ENCODE assay signal across 11 cellular contexts in genomic region chr17:1967092-1967662, GRCh38. TPM values are rescaled to one million over a fixed set of nuclear protein-coding genes. Genes with fewer than 3 reads are reported as not detected.
DNase-seq lines count a peak whose midpoint lies in the region; ATAC-seq, FAIRE-seq and TF ChIP-seq lines count a peak whose summit lies in the region.
"Had no signal": no experiment of that assay in that cellular context is flagged by ENCODE, and none has a peak within 500 bp of the region (broad histone marks: within the 10 kb centered on the region; RNA-seq: fewer than 3 reads in every experiment).

No MANE protein-coding gene starts in this region.

- ATAC-seq in right lobe of liver: peak; percentile 56 to 68 (median 60)
- ATAC-seq: GM12878, PC-3 had no signal

- no peaks in the 10 kb centered on the region for H3K4me1 ChIP-seq in right lobe of liver

- no peak for TF ChIP-seq POLR2A in right lobe of liver (IDR thresholded peaks at IDR 0.05)

- no peaks in the 10 kb centered on the region for H3K36me3 ChIP-seq in WERI-Rb-1
- H3K36me3 ChIP-seq in right lobe of liver: no peaks in the 10 kb centered on the region
- H3K36me3 ChIP-seq in MG63: no peaks in the 10 kb centered on the region
- H3K36me3 ChIP-seq: esophagus squamous epithelium had no signal

- 39% methylated on average over 5 of the region's 13 CpGs for WGBS in right lobe of liver (ENCODE audit: insufficient coverage, low coverage, low lambda C conversion rate, missing lambda C conversion rate)

- FAIRE-seq in G401.6 (lab: Jason Lieb, UNC): peak; percentile 40
- FAIRE-seq: D721Med, GM12878 had no signal

- intact Hi-C loops in right lobe of liver (cut with DNase I): no loop called here

- no peak for TF ChIP-seq CTCF in C4-2B (conservative IDR thresholded peaks at IDR 0.05)
- no peak for TF ChIP-seq CTCF in WERI-Rb-1 (IDR thresholded peaks at IDR 0.05; ENCODE audit: low read depth, low read length)
- no peak for TF ChIP-seq CTCF in right lobe of liver (IDR thresholded peaks at IDR 0.05)

- H3K4me3 ChIP-seq in WERI-Rb-1 (ENCODE audit: low read depth, low read length) (no peak overlapping the region), right lobe of liver (no peak overlapping the region), MG63 (no peak overlapping the region)
- H3K4me3 ChIP-seq: esophagus squamous epithelium, GM12878 had no signal

- peak; percentile 67 for DNase-seq in WERI-Rb-1
- DNase-seq in right lobe of liver: no peak
- DNase-seq in MG63: no peak
- no peak for DNase-seq in inferior parietal cortex (ENCODE audit: extremely low spot score)
- no peak for DNase-seq in amniotic stem cell (lab: John Stamatoyannopoulos, UW)
- DNase-seq: esophagus squamous epithelium had no signal

- H3K27ac ChIP-seq in C4-2B (peak overlapping the region; percentile 66), WERI-Rb-1 (no peak overlapping the region), right lobe of liver (no peak overlapping the region)
- H3K27ac ChIP-seq: esophagus squamous epithelium had no signal

- H3K27me3 ChIP-seq in WERI-Rb-1 (ENCODE audit: insufficient read depth, low read depth, severe bottlenecking) (no peaks in the 10 kb centered on the region), right lobe of liver (no peaks in the 10 kb centered on the region), MG63 (no peaks in the 10 kb centered on the region)

- H3K9me3 ChIP-seq in WERI-Rb-1 (ENCODE audit: severe bottlenecking) (no peaks in the 10 kb centered on the region), right lobe of liver (no peaks in the 10 kb centered on the region), MG63 (no peaks in the 10 kb centered on the region)
- H3K9me3 ChIP-seq: esophagus squamous epithelium had no signal

RNA-seq across cellular contexts. Expression of gene RTN4RL1, which starts 58.0 kb away (rescaled TPM):
- 1 to 10 TPM in 5 of 6 experiments, under 1 TPM in 1; 0.54 to 2.6 (median 1.4) TPM for total RNA-seq in right lobe of liver
- total RNA-seq in MG63 (2014; rRNA removed; shearing (Covaris generic); ENCODE audit: low replicate concordance): 4.9 and 8.9 TPM in 2 replicates
